In the genomic region with DNA sequence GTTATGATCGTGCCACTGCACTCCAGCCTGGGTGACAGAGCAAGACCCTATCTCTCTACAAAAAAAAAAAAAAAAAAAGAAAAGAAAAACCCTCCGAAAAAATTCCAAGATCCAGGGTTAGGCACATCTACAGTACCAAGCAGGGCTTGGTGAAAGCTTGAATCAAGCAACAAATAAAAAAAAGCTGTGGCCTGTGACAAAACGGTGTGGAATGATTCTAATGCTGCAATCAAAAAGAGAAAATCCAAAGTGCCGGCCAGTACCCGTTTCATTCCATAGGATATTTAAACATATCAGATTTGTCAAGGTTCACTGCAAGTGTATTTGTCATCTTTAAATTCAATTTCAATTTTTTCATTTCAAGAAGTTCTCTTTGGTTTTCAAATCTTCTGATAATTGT, we compare ENCODE assay signal across 19 cellular contexts. TPM values are rescaled to one million over a fixed set of nuclear protein-coding genes. Genes with fewer than 3 reads are reported as not detected.
DNase-seq lines count a peak whose midpoint lies in the region; ATAC-seq lines count a peak whose summit lies in the region.
"Had no signal": no experiment of that assay in that cellular context is flagged by ENCODE, and none has a peak within 500 bp of the region (broad histone marks: within the 10 kb centered on the region; RNA-seq: fewer than 3 reads in every experiment).

No MANE protein-coding gene starts in this region.

- peaks cover 11% of the 10 kb centered on the region for H3K36me3 ChIP-seq in adipocyte (ENCODE audit: control insufficient read depth, insufficient read depth, low read length, severe bottlenecking)
- H3K36me3 ChIP-seq: thyroid gland had no signal

- H3K36me3 Mint-ChIP-seq in activated CD8-positive, alpha-beta memory T cell treated with anti-CD3 and anti-CD28 coated beads, Interleukin-2, amount 10 ng/mL, durations not matched to agents 7 days and 5 days = peaks cover 8% of the 10 kb centered on the region

- H3K4me3 Mint-ChIP-seq in activated CD8-positive, alpha-beta memory T cell treated with anti-CD3 and anti-CD28 coated beads, Interleukin-2, amount 10 ng/mL, durations not matched to agents 7 days and 5 days = no peak overlapping the region
- H3K4me3 Mint-ChIP-seq: activated CD4-positive, alpha-beta memory T cell treated with anti-CD3 and anti-CD28 coated beads, Interleukin-2, amount 10 ng/mL, durations not matched to agents 7 days and 5 days; activated naive CD4-positive, alpha-beta T cell treated with anti-CD3 and anti-CD28 coated beads, Interleukin-2, amount 10 ng/mL, durations not matched to agents 7 days and 5 days; activated T-cell treated with anti-CD3 and anti-CD28 coated beads, Interleukin-2, amount 50 U/mL, for 4 hours; WTC11 had no signal

- peaks cover 31% of the 10 kb centered on the region for H3K4me1 ChIP-seq in adipocyte (ENCODE audit: control insufficient read depth, insufficient read depth, low read length)
- H3K4me1 ChIP-seq: left ventricle myocardium inferior had no signal

- no peaks in the 10 kb centered on the region for H3K27me3 ChIP-seq in adipocyte (replicated peaks; ENCODE audit: control insufficient read depth, insufficient read depth, low read length)
- H3K27me3 ChIP-seq: brain microvascular endothelial cell, thyroid gland had no signal

- DNase-seq in ELR (ENCODE audit: low read depth) = peak; percentile 57
- DNase-seq in adipocyte (ENCODE audit: low read depth) = peak; percentile 90
- peak; percentile 90 for DNase-seq in fibroblast of peridontal ligament (ENCODE audit: extremely low read depth)
- peak; percentile 31 for DNase-seq in stromal cell of bone marrow (ENCODE audit: low read depth)
- DNase-seq in stimulated activated CD4-positive, alpha-beta T cell treated with anti-CD3 and anti-CD28 coated beads, Interleukin-4, amount 100 ng/mL, for 24 hours = no peak
- no peak for DNase-seq in cortex of kidney (lab: John Stamatoyannopoulos, UW)
- no peak for DNase-seq in activated CD8-positive, alpha-beta memory T cell treated with anti-CD3 and anti-CD28 coated beads, Interleukin-2, amount 10 ng/mL, durations not matched to agents 7 days and 5 days
- DNase-seq: activated CD4-positive, alpha-beta memory T cell treated with anti-CD3 and anti-CD28 coated beads, Interleukin-2, amount 10 ng/mL, durations not matched to agents 7 days and 5 days; activated naive CD4-positive, alpha-beta T cell treated with anti-CD3 and anti-CD28 coated beads, Interleukin-2, amount 10 ng/mL, durations not matched to agents 7 days and 5 days; activated T-cell treated with anti-CD3 and anti-CD28 coated beads, Interleukin-2, amount 50 U/mL, for 4 hours; brain microvascular endothelial cell; glutamatergic neuron; left ventricle myocardium inferior; NCI-H1417 treated with DMSO at 0.1 percent for 48 hours; NCI-H69; stimulated activated CD4-positive, alpha-beta T cell treated with anti-CD3 and anti-CD28 coated beads, Interleukin-15, amount 100 ng/mL, for 24 hours; thyroid gland had no signal

- no peaks in the 10 kb centered on the region for H3K9me3 Mint-ChIP-seq in activated CD8-positive, alpha-beta memory T cell treated with anti-CD3 and anti-CD28 coated beads, Interleukin-2, amount 10 ng/mL, durations not matched to agents 7 days and 5 days (ENCODE audit: low read depth)
- H3K9me3 Mint-ChIP-seq: activated CD4-positive, alpha-beta memory T cell treated with anti-CD3 and anti-CD28 coated beads, Interleukin-2, amount 10 ng/mL, durations not matched to agents 7 days and 5 days; activated naive CD4-positive, alpha-beta T cell treated with anti-CD3 and anti-CD28 coated beads, Interleukin-2, amount 10 ng/mL, durations not matched to agents 7 days and 5 days; activated T-cell treated with anti-CD3 and anti-CD28 coated beads, Interleukin-2, amount 50 U/mL, for 4 hours; WTC11 had no signal

- H3K27me3 Mint-ChIP-seq in activated CD8-positive, alpha-beta memory T cell treated with anti-CD3 and anti-CD28 coated beads, Interleukin-2, amount 10 ng/mL, durations not matched to agents 7 days and 5 days = no peaks in the 10 kb centered on the region
- H3K27me3 Mint-ChIP-seq: activated naive CD4-positive, alpha-beta T cell treated with anti-CD3 and anti-CD28 coated beads, Interleukin-2, amount 10 ng/mL, durations not matched to agents 7 days and 5 days had no signal

- CTCF ChIA-PET in activated CD8-positive, alpha-beta memory T cell treated with anti-CD3 and anti-CD28 coated beads, Interleukin-2, amount 10 ng/mL, durations not matched to agents 7 days and 5 days (lab: Charles Lee) = no interaction called here

- no peak overlapping the region for H3K4me3 ChIP-seq in adipocyte (ENCODE audit: low read length)
- H3K4me3 ChIP-seq: left ventricle myocardium inferior, thyroid gland had no signal

- no peak for ATAC-seq in HG03025 (IDR thresholded peaks at IDR 0.05; ENCODE audit: low FRiP score, unreplicated experiment)
- no peak for ATAC-seq in activated CD8-positive, alpha-beta memory T cell treated with anti-CD3 and anti-CD28 coated beads, Interleukin-2, amount 10 ng/mL, durations not matched to agents 7 days and 5 days
- ATAC-seq: activated T-cell treated with anti-CD3 and anti-CD28 coated beads, Interleukin-2, amount 50 U/mL, for 4 hours; WTC11 had no signal

- peaks cover 17% of the 10 kb centered on the region for H3K4me1 Mint-ChIP-seq in activated CD8-positive, alpha-beta memory T cell treated with anti-CD3 and anti-CD28 coated beads, Interleukin-2, amount 10 ng/mL, durations not matched to agents 7 days and 5 days

- H3K9me3 ChIP-seq in adipocyte (ENCODE audit: control insufficient read depth, low read length) = no peaks in the 10 kb centered on the region
- H3K9me3 ChIP-seq: left ventricle myocardium inferior, thyroid gland had no signal

- H3K27ac Mint-ChIP-seq in activated CD8-positive, alpha-beta memory T cell treated with anti-CD3 and anti-CD28 coated beads, Interleukin-2, amount 10 ng/mL, durations not matched to agents 7 days and 5 days = no peak overlapping the region
- H3K27ac Mint-ChIP-seq: activated CD4-positive, alpha-beta memory T cell treated with anti-CD3 and anti-CD28 coated beads, Interleukin-2, amount 10 ng/mL, durations not matched to agents 7 days and 5 days; activated naive CD4-positive, alpha-beta T cell treated with anti-CD3 and anti-CD28 coated beads, Interleukin-2, amount 10 ng/mL, durations not matched to agents 7 days and 5 days; WTC11 had no signal

- peak overlapping the region; percentile 50 for H3K9ac ChIP-seq in adipocyte (ENCODE audit: low read length)

RNA-seq across cellular contexts. Expression of a gene that starts 20.5 kb away (rescaled TPM):
- 10 to 100 TPM; 17.8 to 18.6 TPM for total RNA-seq in activated CD8-positive, alpha-beta memory T cell treated with anti-CD3 and anti-CD28 coated beads, Interleukin-2, amount 10 ng/mL, durations not matched to agents 7 days and 5 days

RNA-seq across cellular contexts. Expression of a gene that starts 20.7 kb away (rescaled TPM):
- total RNA-seq in activated CD8-positive, alpha-beta memory T cell treated with anti-CD3 and anti-CD28 coated beads, Interleukin-2, amount 10 ng/mL, durations not matched to agents 7 days and 5 days = 10 to 100 TPM; 30.3 to 34.6 TPM

Comparison
In these comparisons a context has a peak if more than half of its experiments do, and no peak if none do; other contexts are left out.
1. DNase-seq: peak in ELR (single experiment), adipocyte (single experiment), fibroblast of peridontal ligament (single experiment) and stromal cell of bone marrow (single experiment); none in stimulated activated CD4-positive, alpha-beta T cell treated with anti-CD3 and anti-CD28 coated beads, Interleukin-4, amount 100 ng/mL, for 24 hours (single experiment), cortex of kidney (single experiment) and activated CD8-positive, alpha-beta memory T cell treated with anti-CD3 and anti-CD28 coated beads, Interleukin-2, amount 10 ng/mL, durations not matched to agents 7 days and 5 days (single experiment).